ENCODE assay signal across 8 cellular contexts in genomic region chr3:53195602-53196574, GRCh38. TPM values are rescaled to one million over a fixed set of nuclear protein-coding genes. Genes with fewer than 3 reads are reported as not detected.
A peak's percentile ranks its signal among the peaks of the same experiment; 100 is the strongest.
DNase-seq lines count a peak whose midpoint lies in the region; ATAC-seq and TF ChIP-seq lines count a peak whose summit lies in the region.

No MANE protein-coding gene starts in this region.

- H3K27ac ChIP-seq in neural cell (ENCODE audit: low read length) (no peak overlapping the region), suprapubic skin (no peak overlapping the region)

- no peaks in the 10 kb centered on the region for H3K27me3 Mint-ChIP-seq in activated CD8-positive, alpha-beta memory T cell treated with anti-CD3 and anti-CD28 coated beads, Interleukin-2, amount 10 ng/mL, durations not matched to agents 7 days and 5 days

- CTCF ChIA-PET in activated CD8-positive, alpha-beta memory T cell treated with anti-CD3 and anti-CD28 coated beads, Interleukin-2, amount 10 ng/mL, durations not matched to agents 7 days and 5 days (lab: Charles Lee) = interaction anchor here (0.6 to 4.6 kb wide), 34 partner anchors 8 to 156 kb away, joined by 3 to 165 read pairs (median 5); partner anchors contain the start of genes DCP1A, PRKCD and RFT1

- H3K9me3 ChIP-seq in neural cell (ENCODE audit: low read length) (no peaks in the 10 kb centered on the region), suprapubic skin (no peaks in the 10 kb centered on the region)

- H2AFZ ChIP-seq in neural cell (ENCODE audit: low read depth, low read length) = no peak overlapping the region

- H3K36me3 ChIP-seq in neural cell (ENCODE audit: insufficient read depth, low read length) (no peaks in the 10 kb centered on the region), suprapubic skin (peaks cover 5% of the 10 kb centered on the region)

- H3K27ac Mint-ChIP-seq in activated CD8-positive, alpha-beta memory T cell treated with anti-CD3 and anti-CD28 coated beads, Interleukin-2, amount 10 ng/mL, durations not matched to agents 7 days and 5 days = no peak overlapping the region

- H3K4me2 ChIP-seq in neural cell (ENCODE audit: low read length) = no peak overlapping the region

- H3K4me1 ChIP-seq in suprapubic skin = peaks cover 20% of the 10 kb centered on the region

- H3K79me2 ChIP-seq in neural cell (replicated peaks; ENCODE audit: insufficient read depth, low read length) = no peaks in the 10 kb centered on the region

- no peak overlapping the region for H3K4me3 Mint-ChIP-seq in activated CD8-positive, alpha-beta memory T cell treated with anti-CD3 and anti-CD28 coated beads, Interleukin-2, amount 10 ng/mL, durations not matched to agents 7 days and 5 days

- DNase-seq in 8988T (peak; percentile 75), NCI-H226 (peak; percentile 3), erythroblast (lab: John Stamatoyannopoulos, UW) (peak; percentile 59 to 75), suprapubic skin (ENCODE audit: low spot score in 2 of 2) (no peak), NCI-H1694 treated with DMSO at 0.1 percent for 48 hours (lab: John Stamatoyannopoulos, UW) (no peak)
- peak; percentile 62 for DNase-seq in activated CD8-positive, alpha-beta memory T cell treated with anti-CD3 and anti-CD28 coated beads, Interleukin-2, amount 10 ng/mL, durations not matched to agents 7 days and 5 days

- no peaks in the 10 kb centered on the region for H3K9me3 Mint-ChIP-seq in activated CD8-positive, alpha-beta memory T cell treated with anti-CD3 and anti-CD28 coated beads, Interleukin-2, amount 10 ng/mL, durations not matched to agents 7 days and 5 days (ENCODE audit: low read depth)

- peaks cover 18% of the 10 kb centered on the region for H3K4me1 Mint-ChIP-seq in activated CD8-positive, alpha-beta memory T cell treated with anti-CD3 and anti-CD28 coated beads, Interleukin-2, amount 10 ng/mL, durations not matched to agents 7 days and 5 days

- peaks cover 3% of the 10 kb centered on the region for H3K36me3 Mint-ChIP-seq in activated CD8-positive, alpha-beta memory T cell treated with anti-CD3 and anti-CD28 coated beads, Interleukin-2, amount 10 ng/mL, durations not matched to agents 7 days and 5 days

- TF ChIP-seq RAD21 in neural cell (conservative IDR thresholded peaks at IDR 0.05) = peak; percentile 36

- TF ChIP-seq CTCF in neural cell (IDR thresholded peaks at IDR 0.05; ENCODE audit: poor library complexity, severe bottlenecking) (peak; percentile 62), suprapubic skin (IDR thresholded peaks at IDR 0.05) (peak; percentile 91 to 97)

- H3K9ac ChIP-seq in neural cell (ENCODE audit: low read length) = no peak overlapping the region

- TF ChIP-seq EP300 in neural cell (conservative IDR thresholded peaks at IDR 0.05; ENCODE audit: poor library complexity, severe bottlenecking) = no peak
- TF ChIP-seq EP300 in suprapubic skin (IDR thresholded peaks at IDR 0.05) = no peak

- peak; percentile 37 for ATAC-seq in GM18502 (IDR thresholded peaks at IDR 0.05; ENCODE audit: poor library complexity, unreplicated experiment)
- peak; percentile 83 for ATAC-seq in activated CD8-positive, alpha-beta memory T cell treated with anti-CD3 and anti-CD28 coated beads, Interleukin-2, amount 10 ng/mL, durations not matched to agents 7 days and 5 days

- H3K27me3 ChIP-seq in neural cell (ENCODE audit: insufficient read depth, low read depth, low read length) (no peaks in the 10 kb centered on the region), suprapubic skin (no peaks in the 10 kb centered on the region)

- 31% methylated on average over 26 of the region's 36 CpGs for WGBS in suprapubic skin

- H3K4me3 ChIP-seq in neural cell (ENCODE audit: low read length) (no peak overlapping the region), suprapubic skin (no peak overlapping the region)

- H3F3A ChIP-seq in neural cell (ENCODE audit: insufficient read depth, low read length, poor library complexity, severe bottlenecking) = no peaks in the 10 kb centered on the region

- H3K9me2 ChIP-seq in neural cell (ENCODE audit: insufficient read depth, low read length) = no peaks in the 10 kb centered on the region

- H4K20me1 ChIP-seq in neural cell (ENCODE audit: insufficient read depth) = no peaks in the 10 kb centered on the region

- TF ChIP-seq POLR2A in erythroblast (IDR thresholded peaks at IDR 0.05; ENCODE audit: low read length) = no peak
- no peak for TF ChIP-seq POLR2A in suprapubic skin (IDR thresholded peaks at IDR 0.05)

TF ChIP-seq in neural cell, 6 proteins besides CTCF, POLR2A, EP300 and RAD21:
- TF ChIP-seq REST (IDR thresholded peaks at IDR 0.05; ENCODE audit: borderline replicate concordance) (no peak), TAF1 (IDR thresholded peaks at IDR 0.05; ENCODE audit: low read depth) (no peak), POLR2AphosphoS5 (IDR thresholded peaks at IDR 0.05) (no peak), EZH2 (IDR thresholded peaks at IDR 0.05; ENCODE audit: borderline replicate concordance, insufficient read depth, low read length, poor library complexity, severe bottlenecking) (no peak), MXI1 (conservative IDR thresholded peaks at IDR 0.05; ENCODE audit: poor library complexity, severe bottlenecking) (no peak), SMC3 (conservative IDR thresholded peaks at IDR 0.05; ENCODE audit: poor library complexity) (peak; percentile 52)
TF ChIP-seq in neural cell: peak in this region for 1.

RNA-seq across cellular contexts. Expression of gene PRKCD, which starts 34.9 kb away (rescaled TPM):
- 10 to 100 TPM; 17.2 to 18.7 TPM for total RNA-seq in activated CD8-positive, alpha-beta memory T cell treated with anti-CD3 and anti-CD28 coated beads, Interleukin-2, amount 10 ng/mL, durations not matched to agents 7 days and 5 days
- not detected in 2 replicates for polyA plus RNA-seq in neural cell
- not detected in 2 replicates for polyA minus RNA-seq in neural cell
- total RNA-seq in suprapubic skin = 10 to 100 TPM; 27.9 to 31.3 (median 29.3) TPM

RNA-seq across cellular contexts. Expression of gene TKT, which starts 59.9 kb away (rescaled TPM):
- total RNA-seq in activated CD8-positive, alpha-beta memory T cell treated with anti-CD3 and anti-CD28 coated beads, Interleukin-2, amount 10 ng/mL, durations not matched to agents 7 days and 5 days = 100 to 1,000 TPM; 226 to 231 TPM
- 194 and 246 TPM in 2 replicates for polyA plus RNA-seq in neural cell
- 150 and 173 TPM in 2 replicates for polyA minus RNA-seq in neural cell
- total RNA-seq in suprapubic skin = 100 to 1,000 TPM; 107 to 194 (median 155) TPM

Comparison
In these comparisons a context has a peak if more than half of its experiments do, and no peak if none do; other contexts are left out.
1. DNase-seq: peak in 8988T (single experiment), NCI-H226 (single experiment), activated CD8-positive, alpha-beta memory T cell treated with anti-CD3 and anti-CD28 coated beads, Interleukin-2, amount 10 ng/mL, durations not matched to agents 7 days and 5 days (single experiment) and erythroblast (2 of 2); none in suprapubic skin (0 of 2) and NCI-H1694 treated with DMSO at 0.1 percent for 48 hours (single experiment).